In genomic region chr3:49410102-49410843, GRCh38 we compare ENCODE assay signal across 8 cellular contexts. TPM values are rescaled to one million over a fixed set of nuclear protein-coding genes. Genes with fewer than 3 reads are reported as not detected.
A peak's percentile ranks its signal among the peaks of the same experiment; 100 is the strongest.
DNase-seq lines count a peak whose midpoint lies in the region; ATAC-seq and TF ChIP-seq lines count a peak whose summit lies in the region.

No MANE protein-coding gene starts in this region.

- peaks cover 67% of the 10 kb centered on the region for H3K4me1 Mint-ChIP-seq in central memory CD8-positive, alpha-beta T cell
- peaks cover 52 to 74% (median 64%) of the 10 kb centered on the region in 3 donors for H3K4me1 Mint-ChIP-seq in naive B cell

- no peaks in the 10 kb centered on the region for H3K9me3 Mint-ChIP-seq in central memory CD8-positive, alpha-beta T cell
- no peaks in the 10 kb centered on the region for H3K9me3 Mint-ChIP-seq in naive B cell

- POLR2A ChIA-PET in AG04449 (lab: Yijun Ruan, JAX) (interaction anchor here (0.8 kb wide), 1 partner anchor 58 kb away, joined by 3 read pairs; no protein-coding TSS in a partner anchor), RWPE1 (lab: Yijun Ruan, JAX; ENCODE audit: low non-redundant PET) (no interaction called here)

- DNase-seq in AG04449 (ENCODE audit: low read depth, low spot score), result no peak
- no peak for DNase-seq in central memory CD8-positive, alpha-beta T cell (ENCODE audit: low spot score in 2 of 2)
- DNase-seq in naive B cell, result no peak
- no peak for DNase-seq in RWPE1 (ENCODE audit: low spot score)
- no peak for DNase-seq in AG08395 (ENCODE audit: low spot score)
- no peak for DNase-seq in occipital lobe (lab: John Stamatoyannopoulos, UW)
- DNase-seq in NK-92 (lab: John Stamatoyannopoulos, UW; ENCODE audit: unreplicated experiment), result no peak

- peaks cover 23% of the 10 kb centered on the region for H3K36me3 Mint-ChIP-seq in central memory CD8-positive, alpha-beta T cell (ENCODE audit: insufficient read depth)
- no peaks in the 10 kb centered on the region for H3K36me3 Mint-ChIP-seq in naive B cell

- H3K36me3 ChIP-seq in KOPT-K1 (ENCODE audit: insufficient read depth, low read length), result peaks cover 22% of the 10 kb centered on the region

- peak overlapping the region; percentile 88 for H3K4me3 ChIP-seq in AG04449 (ENCODE audit: low read depth, low read length)

- peak overlapping the region; percentile 83 for H3K27ac ChIP-seq in KOPT-K1 (ENCODE audit: low read depth, low read length, poor library complexity, severe bottlenecking)
- no peak overlapping the region for H3K27ac ChIP-seq in RWPE1

- H3K4me3 Mint-ChIP-seq in central memory CD8-positive, alpha-beta T cell, result peak overlapping the region; percentile 82
- peak overlapping the region; percentile 78 to 94 (median 92) for H3K4me3 Mint-ChIP-seq in naive B cell

- peak overlapping the region; percentile 75 for H3K27ac Mint-ChIP-seq in central memory CD8-positive, alpha-beta T cell (ENCODE audit: low read depth)
- peak overlapping the region; percentile 90 to 99 (median 93) for H3K27ac Mint-ChIP-seq in naive B cell

- TF ChIP-seq CTCF in AG04449 (IDR thresholded peaks at IDR 0.05; ENCODE audit: insufficient read depth, low read length, missing control alignments), result no peak
- TF ChIP-seq CTCF in RWPE1 (conservative IDR thresholded peaks at IDR 0.05; ENCODE audit: low read depth), result no peak

- no peaks in the 10 kb centered on the region for H3K27me3 Mint-ChIP-seq in central memory CD8-positive, alpha-beta T cell
- no peaks in the 10 kb centered on the region for H3K27me3 Mint-ChIP-seq in naive B cell

- ATAC-seq in central memory CD8-positive, alpha-beta T cell (replicated peaks; ENCODE audit: extremely low read depth, poor library complexity, severe bottlenecking), result no peak
- ATAC-seq in naive B cell (ENCODE audit: low read depth in 2 of 2), result no peak

- CTCF ChIA-PET in AG04449 (lab: Yijun Ruan, JAX), result interaction anchor here (0.9 to 1.6 kb wide), 2 partner anchors 52 to 71 kb away, joined by 3 to 6 read pairs; partner anchors contain the start of genes GPX1 and USP4
- CTCF ChIA-PET in RWPE1 (lab: Yijun Ruan, JAX), result no interaction called here

- H3K9me3 ChIP-seq in KOPT-K1 (ENCODE audit: insufficient read depth, low read length, poor library complexity, severe bottlenecking), result no peaks in the 10 kb centered on the region

RNA-seq across cellular contexts. Expression of gene RHOA, which starts 1.5 kb away (rescaled TPM):
- 1,000 to 10,000 TPM in 1 of 6 donors, 100 to 1,000 TPM in 5; 695 to 1,035 (median 800) TPM for polyA plus RNA-seq in naive B cell (ENCODE audit: low read depth in 6 of 6)
- total RNA-seq in occipital lobe, result 146 TPM

RNA-seq across cellular contexts. Expression of gene TCTA, which starts 1.9 kb away (rescaled TPM):
- polyA plus RNA-seq in naive B cell (ENCODE audit: low read depth in 6 of 6), result 10 to 100 TPM; 45.9 to 99.9 (median 58.6) TPM
- 10.1 TPM for total RNA-seq in occipital lobe

RNA-seq across cellular contexts. Expression of gene AMT, which starts 12.0 kb away (rescaled TPM):
- polyA plus RNA-seq in naive B cell (ENCODE audit: low read depth in 6 of 6), result 1 to 10 TPM in 3 of 6 donors, under 1 TPM in 3; 0.25 to 4.8 (median 1.2) TPM
- 0.62 TPM for total RNA-seq in occipital lobe

RNA-seq across cellular contexts. Expression of gene NICN1, which starts 18.9 kb away (rescaled TPM):
- polyA plus RNA-seq in naive B cell (ENCODE audit: low read depth in 6 of 6), result 10 to 100 TPM in 3 of 6 donors, 1 to 10 TPM in 3; 4.4 to 17.0 (median 9.4) TPM
- 12.3 TPM for total RNA-seq in occipital lobe

RNA-seq across cellular contexts. Expression of gene GPX1, which starts 52.1 kb away (rescaled TPM):
- polyA plus RNA-seq in naive B cell (ENCODE audit: low read depth in 6 of 6), result 100 to 1,000 TPM; 289 to 380 (median 329) TPM
- 57.6 TPM for total RNA-seq in occipital lobe
